16 cellular contexts compared by ENCODE assay signal in the genomic region with DNA sequence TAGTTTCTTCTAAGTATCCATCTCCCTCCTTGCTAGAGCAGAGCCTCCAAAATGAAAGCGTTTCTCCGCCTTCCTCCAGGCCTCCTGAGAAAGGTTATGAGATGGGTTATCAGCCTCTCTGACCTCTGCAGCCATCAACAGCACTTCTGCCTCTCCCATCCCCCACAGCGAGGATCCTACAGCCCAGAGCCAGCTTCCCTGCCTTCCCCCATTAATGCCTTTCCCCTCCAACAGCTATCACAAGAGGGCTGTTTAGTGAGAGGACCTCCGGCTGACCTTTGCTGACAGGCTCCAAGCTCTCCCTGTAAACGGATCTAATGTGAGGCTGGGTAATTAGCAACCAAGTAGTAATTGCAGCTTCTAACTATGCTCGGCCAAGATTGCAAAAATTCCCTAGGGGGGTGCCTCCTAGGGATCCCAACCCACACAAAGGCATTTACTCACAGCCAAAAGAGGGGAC. TPM values are rescaled to one million over a fixed set of nuclear protein-coding genes. Genes with fewer than 3 reads are reported as not detected.
A peak's percentile ranks its signal among the peaks of the same experiment; 100 is the strongest.
DNase-seq lines count a peak whose midpoint lies in the region; ATAC-seq and TF ChIP-seq lines count a peak whose summit lies in the region.
"Had no signal": no experiment of that assay in that cellular context is flagged by ENCODE, and none has a peak within 500 bp of the region (broad histone marks: within the 10 kb centered on the region; RNA-seq: fewer than 3 reads in every experiment).

No MANE protein-coding gene starts in this region.

- ATAC-seq in activated T-cell treated with anti-CD3 and anti-CD28 coated beads, Interleukin-2, amount 50 U/mL, for 4 hours: no peak
- ATAC-seq: activated CD8-positive, alpha-beta memory T cell treated with anti-CD3 and anti-CD28 coated beads, Interleukin-2, amount 10 ng/mL, durations not matched to agents 7 days and 5 days; activated naive CD8-positive, alpha-beta T cell treated with anti-CD3 and anti-CD28 coated beads, Interleukin-2, amount 50 U/mL, for 24 hours had no signal

- peaks cover 2% of the 10 kb centered on the region for H3K4me1 Mint-ChIP-seq in activated T-cell treated with anti-CD3 and anti-CD28 coated beads, Interleukin-2, amount 50 U/mL, for 4 hours (ENCODE audit: low read depth)
- H3K4me1 Mint-ChIP-seq: activated CD8-positive, alpha-beta memory T cell treated with anti-CD3 and anti-CD28 coated beads, Interleukin-2, amount 10 ng/mL, durations not matched to agents 7 days and 5 days had no signal

- H3K27ac ChIP-seq in stomach: peak overlapping the region in 4 of 5 donors; percentile 10 to 87 (median 84)
- H3K27ac ChIP-seq: 22Rv1, testis had no signal

- no peaks in the 10 kb centered on the region for H3K36me3 ChIP-seq in stomach

- DNase-seq in NCI-H1417 (lab: John Stamatoyannopoulos, UW) (peak in 2 of 3 experiments; percentile 17 to 70), NCI-H1417 treated with DMSO at 0.1 percent for 48 hours (lab: John Stamatoyannopoulos, UW) (no peak), ecto neural progenitor cell (ENCODE audit: low spot score) (peak; percentile 77), mesenteric fat pad (ENCODE audit: low spot score) (peak; percentile 53), stomach (no peak), Ammon's horn (ENCODE audit: low spot score) (no peak), HUDEP-2 (lab: John Stamatoyannopoulos, UW; ENCODE audit: unreplicated experiment in 76 of 76) (no peak)
- no peak for DNase-seq in activated T-cell treated with anti-CD3 and anti-CD28 coated beads, Interleukin-2, amount 50 U/mL, for 4 hours
- DNase-seq: activated CD8-positive, alpha-beta memory T cell treated with anti-CD3 and anti-CD28 coated beads, Interleukin-2, amount 10 ng/mL, durations not matched to agents 7 days and 5 days; activated naive CD8-positive, alpha-beta T cell treated with anti-CD3 and anti-CD28 coated beads, Interleukin-2, amount 50 U/mL, for 24 hours; dorsolateral prefrontal cortex; mammary epithelial cell; MV-4-11; SIG-M5; testis had no signal

- no peaks in the 10 kb centered on the region for H3K9me3 Mint-ChIP-seq in activated T-cell treated with anti-CD3 and anti-CD28 coated beads, Interleukin-2, amount 50 U/mL, for 4 hours
- H3K9me3 Mint-ChIP-seq: activated naive CD8-positive, alpha-beta T cell treated with anti-CD3 and anti-CD28 coated beads, Interleukin-2, amount 50 U/mL, for 24 hours had no signal

- H3K4me3 ChIP-seq in stomach: no peak overlapping the region
- H3K4me3 ChIP-seq: dorsolateral prefrontal cortex, testis had no signal

- no peak for TF ChIP-seq EP300 in stomach (IDR thresholded peaks at IDR 0.05)

- no peaks in the 10 kb centered on the region for H3K27me3 Mint-ChIP-seq in activated T-cell treated with anti-CD3 and anti-CD28 coated beads, Interleukin-2, amount 50 U/mL, for 4 hours (ENCODE audit: low read depth)
- H3K27me3 Mint-ChIP-seq: activated CD8-positive, alpha-beta memory T cell treated with anti-CD3 and anti-CD28 coated beads, Interleukin-2, amount 10 ng/mL, durations not matched to agents 7 days and 5 days; activated naive CD8-positive, alpha-beta T cell treated with anti-CD3 and anti-CD28 coated beads, Interleukin-2, amount 50 U/mL, for 24 hours had no signal

- TF ChIP-seq POLR2A in stomach (IDR thresholded peaks at IDR 0.05): no peak

- WGBS in stomach, 5 donors: 63 to 77% (median 69%) methylated on average over 5 to 6 of the region's 6 CpGs

- no peaks in the 10 kb centered on the region for H3K36me3 Mint-ChIP-seq in activated T-cell treated with anti-CD3 and anti-CD28 coated beads, Interleukin-2, amount 50 U/mL, for 4 hours (ENCODE audit: insufficient read depth)
- H3K36me3 Mint-ChIP-seq: activated CD8-positive, alpha-beta memory T cell treated with anti-CD3 and anti-CD28 coated beads, Interleukin-2, amount 10 ng/mL, durations not matched to agents 7 days and 5 days had no signal

- peaks cover 53 to 99% (median 85%) of the 10 kb centered on the region in 4 donors for H3K4me1 ChIP-seq in stomach

- no peaks in the 10 kb centered on the region for H3K9me3 ChIP-seq in stomach
- H3K9me3 ChIP-seq: testis had no signal

- intact Hi-C loops in stomach (cut with DNase I; ENCODE audit: low total_unique reads): no loop called here

- H3K27me3 ChIP-seq in stomach: no peaks in the 10 kb centered on the region
- H3K27me3 ChIP-seq: dorsolateral prefrontal cortex, testis had no signal

- no peak for TF ChIP-seq CTCF in stomach (IDR thresholded peaks at IDR 0.05)

- H3K4me3 Mint-ChIP-seq in activated T-cell treated with anti-CD3 and anti-CD28 coated beads, Interleukin-2, amount 50 U/mL, for 4 hours: no peak overlapping the region
- H3K4me3 Mint-ChIP-seq: activated CD8-positive, alpha-beta memory T cell treated with anti-CD3 and anti-CD28 coated beads, Interleukin-2, amount 10 ng/mL, durations not matched to agents 7 days and 5 days; activated naive CD8-positive, alpha-beta T cell treated with anti-CD3 and anti-CD28 coated beads, Interleukin-2, amount 50 U/mL, for 24 hours had no signal

RNA-seq across cellular contexts. Expression of a gene that starts 55.8 kb away (rescaled TPM):
- total RNA-seq in mesenteric fat pad (28.8 TPM), stomach (10 to 100 TPM; 11.7 to 27.5 (median 13.6) TPM)
- polyA plus RNA-seq in stomach: 1 to 10 TPM; 1.1 to 2.1 (median 1.5) TPM
- 1 to 10 TPM in 1 of 3 donors, under 1 TPM in 2; 0.29 to 2.5 (median 0.86) TPM for total RNA-seq in activated T-cell treated with anti-CD3 and anti-CD28 coated beads, Interleukin-2, amount 50 U/mL, for 4 hours

Comparison
In these comparisons a context has a peak if more than half of its experiments do, and no peak if none do; other contexts are left out.
1. DNase-seq: peak in NCI-H1417 (2 of 3), ecto neural progenitor cell (single experiment) and mesenteric fat pad (single experiment); none in NCI-H1417 treated with DMSO at 0.1 percent for 48 hours (single experiment), stomach (single experiment), Ammon's horn (single experiment), activated T-cell treated with anti-CD3 and anti-CD28 coated beads, Interleukin-2, amount 50 U/mL, for 4 hours (single experiment) and HUDEP-2 (0 of 76).